Comparison of ENCODE assay signal across 22 cellular contexts in genomic region chrX:53316121-53316859, GRCh38.
"Had no signal": no experiment of that assay in that cellular context is flagged by ENCODE, and none has a peak within 500 bp of the region (broad histone marks: within the 10 kb centered on the region; RNA-seq: fewer than 3 reads in every experiment).

No MANE protein-coding gene starts in this region.

- FAIRE-seq: islet of Langerhans had no signal

- H3K36me3 ChIP-seq: heart left ventricle, sigmoid colon, stomach, suprapubic skin, tibial nerve had no signal

- H3K4me3 ChIP-seq: heart left ventricle, sigmoid colon, smooth muscle cell, stomach, suprapubic skin, tibial nerve had no signal

- ATAC-seq: activated naive CD8-positive, alpha-beta T cell treated with anti-CD3 and anti-CD28 coated beads, Interleukin-2, amount 50 U/mL, for 24 hours; activated T-cell treated with anti-CD3 and anti-CD28 coated beads, Interleukin-2, amount 50 U/mL, for 72 hours; heart left ventricle; left cardiac atrium; stimulated activated memory B cell treated with anti-CD40 and anti-IgM and Interleukin-4, amounts not matched to agents 10 μg/mL and 1 μg/mL and 100 μg/mL, for 72 hours had no signal

- H3K9me3 ChIP-seq: heart left ventricle, sigmoid colon, stomach, suprapubic skin, tibial nerve had no signal

- H3K9me3 Mint-ChIP-seq: activated CD4-positive, alpha-beta memory T cell treated with anti-CD3 and anti-CD28 coated beads, Interleukin-2, amount 10 ng/mL, durations not matched to agents 7 days and 5 days; activated CD4-positive, alpha-beta T cell treated with anti-CD3 and anti-CD28 coated beads, Interleukin-2, amount 10 ng/mL, durations not matched to agents 24 days and 14 days; activated naive CD4-positive, alpha-beta T cell treated with anti-CD3 and anti-CD28 coated beads, Interleukin-2, amount 10 ng/mL, durations not matched to agents 7 days and 5 days; activated naive CD8-positive, alpha-beta T cell treated with anti-CD3 and anti-CD28 coated beads, Interleukin-2, amount 50 U/mL, for 24 hours; activated T-cell treated with anti-CD3 and anti-CD28 coated beads, Interleukin-2, amount 50 U/mL, for 72 hours; dendritic cell treated with granulocyte-macrophage colony-stimulating factor and Interleukin-4, amounts not matched to agents 40 ng/mL and 50 ng/mL, for 4 days; stimulated activated memory B cell treated with anti-CD40 and anti-IgM and Interleukin-4, amounts not matched to agents 10 μg/mL and 1 μg/mL and 100 μg/mL, for 72 hours; T-helper 2 cell treated with Interferon-gamma antibody and Interleukin-4, amounts not matched to agents 5 μg/mL and 100 μg/mL, for 36 hours had no signal

- DNase-seq: activated CD4-positive, alpha-beta memory T cell treated with anti-CD3 and anti-CD28 coated beads, Interleukin-2, amount 10 ng/mL, durations not matched to agents 7 days and 5 days; activated CD4-positive, alpha-beta T cell treated with anti-CD3 and anti-CD28 coated beads, Interleukin-2, amount 10 ng/mL, durations not matched to agents 24 days and 14 days; activated effector memory CD4-positive, alpha-beta T cell treated with Interleukin-2 at 50 U/mL for 16 hours; activated naive CD4-positive, alpha-beta T cell treated with anti-CD3 and anti-CD28 coated beads, Interleukin-2, amount 10 ng/mL, durations not matched to agents 7 days and 5 days; activated naive CD8-positive, alpha-beta T cell treated with anti-CD3 and anti-CD28 coated beads, Interleukin-2, amount 50 U/mL, for 24 hours; activated T-cell treated with anti-CD3 and anti-CD28 coated beads, Interleukin-2, amount 50 U/mL, for 72 hours; anterior cingulate cortex; effector memory CD4-positive, alpha-beta T cell; heart left ventricle; left cardiac atrium; occipital lobe; sigmoid colon; stimulated activated CD4-positive, alpha-beta T cell treated with anti-CD3 and anti-CD28 coated beads, Interleukin-15, amount 100 ng/mL, for 24 hours; stomach had no signal

- H3K27ac Mint-ChIP-seq: activated CD4-positive, alpha-beta memory T cell treated with anti-CD3 and anti-CD28 coated beads, Interleukin-2, amount 10 ng/mL, durations not matched to agents 7 days and 5 days; activated CD4-positive, alpha-beta T cell treated with anti-CD3 and anti-CD28 coated beads, Interleukin-2, amount 10 ng/mL, durations not matched to agents 24 days and 14 days; activated naive CD4-positive, alpha-beta T cell treated with anti-CD3 and anti-CD28 coated beads, Interleukin-2, amount 10 ng/mL, durations not matched to agents 7 days and 5 days; activated naive CD8-positive, alpha-beta T cell treated with anti-CD3 and anti-CD28 coated beads, Interleukin-2, amount 50 U/mL, for 24 hours; activated T-cell treated with anti-CD3 and anti-CD28 coated beads, Interleukin-2, amount 50 U/mL, for 72 hours; brain; dendritic cell treated with granulocyte-macrophage colony-stimulating factor and Interleukin-4, amounts not matched to agents 40 ng/mL and 50 ng/mL, for 4 days; stimulated activated memory B cell treated with anti-CD40 and anti-IgM and Interleukin-4, amounts not matched to agents 10 μg/mL and 1 μg/mL and 100 μg/mL, for 72 hours; T-helper 2 cell treated with Interferon-gamma antibody and Interleukin-4, amounts not matched to agents 5 μg/mL and 100 μg/mL, for 36 hours had no signal

- H3K27ac ChIP-seq: heart left ventricle, sigmoid colon, stomach, suprapubic skin, tibial nerve had no signal

- H3K27me3 ChIP-seq: suprapubic skin had no signal

- H3K4me3 Mint-ChIP-seq: activated CD4-positive, alpha-beta memory T cell treated with anti-CD3 and anti-CD28 coated beads, Interleukin-2, amount 10 ng/mL, durations not matched to agents 7 days and 5 days; activated CD4-positive, alpha-beta T cell treated with anti-CD3 and anti-CD28 coated beads, Interleukin-2, amount 10 ng/mL, durations not matched to agents 24 days and 14 days; activated naive CD4-positive, alpha-beta T cell treated with anti-CD3 and anti-CD28 coated beads, Interleukin-2, amount 10 ng/mL, durations not matched to agents 7 days and 5 days; activated naive CD8-positive, alpha-beta T cell treated with anti-CD3 and anti-CD28 coated beads, Interleukin-2, amount 50 U/mL, for 24 hours; activated T-cell treated with anti-CD3 and anti-CD28 coated beads, Interleukin-2, amount 50 U/mL, for 72 hours; dendritic cell treated with granulocyte-macrophage colony-stimulating factor and Interleukin-4, amounts not matched to agents 40 ng/mL and 50 ng/mL, for 4 days; stimulated activated memory B cell treated with anti-CD40 and anti-IgM and Interleukin-4, amounts not matched to agents 10 μg/mL and 1 μg/mL and 100 μg/mL, for 72 hours; T-helper 2 cell treated with Interferon-gamma antibody and Interleukin-4, amounts not matched to agents 5 μg/mL and 100 μg/mL, for 36 hours had no signal

- H3K36me3 Mint-ChIP-seq: activated naive CD4-positive, alpha-beta T cell treated with anti-CD3 and anti-CD28 coated beads, Interleukin-2, amount 10 ng/mL, durations not matched to agents 7 days and 5 days; brain; stimulated activated memory B cell treated with anti-CD40 and anti-IgM and Interleukin-4, amounts not matched to agents 10 μg/mL and 1 μg/mL and 100 μg/mL, for 72 hours had no signal
